8 cellular contexts compared by ENCODE assay signal in genomic region chr2:129877795-129878775, GRCh38.
A peak's percentile ranks its signal among the peaks of the same experiment; 100 is the strongest.
DNase-seq lines count a peak whose midpoint lies in the region; ATAC-seq and TF ChIP-seq lines count a peak whose summit lies in the region.

No MANE protein-coding gene starts in this region.

- POLR2A ChIA-PET in SK-N-SH (lab: Yijun Ruan, JAX): interaction anchor here (0.8 kb wide), 1 partner anchor 52 kb away, joined by 4 read pairs; no protein-coding TSS in a partner anchor

- H4K20me1 ChIP-seq in SK-N-SH (ENCODE audit: insufficient read depth): no peaks in the 10 kb centered on the region

- intact Hi-C loops in transverse colon (cut with DNase I; ENCODE audit: low total_unique reads): no loop called here

- H3K4me1 ChIP-seq in SK-N-SH (ENCODE audit: control insufficient read depth in 1 of 2, insufficient read depth in 2 of 2, low read depth in 1 of 2, low read length in 1 of 2): peaks cover 0 to 13% of the 10 kb centered on the region in 2 experiments; a peak in 1 of 4 replicates
- peaks cover 8% of the 10 kb centered on the region for H3K4me1 ChIP-seq in mononuclear cell (ENCODE audit: insufficient read depth, low read length)
- H3K4me1 ChIP-seq in transverse colon: peaks cover 0 to 11% (median 7%) of the 10 kb centered on the region in 4 donors

- no peak for TF ChIP-seq POLR2A in transverse colon (IDR thresholded peaks at IDR 0.05)

- CTCF ChIA-PET in SK-N-SH (lab: Yijun Ruan, JAX): interaction anchor here (0.7 to 1.5 kb wide), 3 partner anchors 22 to 51 kb away, joined by 3 to 11 read pairs (median 4); no protein-coding TSS in a partner anchor

- no peaks in the 10 kb centered on the region for H3K9me2 ChIP-seq in SK-N-SH

- TF ChIP-seq EP300 in SK-N-SH (IDR thresholded peaks at IDR 0.05; ENCODE audit: borderline replicate concordance in 1 of 2, low read depth in 1 of 2, low read length in 1 of 2) (no peak), transverse colon (IDR thresholded peaks at IDR 0.05; ENCODE audit: low read depth) (no peak)

- no peaks in the 10 kb centered on the region for H3K36me3 ChIP-seq in SK-N-SH (replicated peaks in 1 of 2; ENCODE audit: control insufficient read depth in 1 of 2, insufficient read depth in 2 of 2, low read length in 1 of 2)
- H3K36me3 ChIP-seq in transverse colon: no peaks in the 10 kb centered on the region

- in situ Hi-C loops in transverse colon (cut with MboI; ENCODE audit: low pct_ligation_motif_present in 1 of 4, low pct_unique_long_range_greater_than_20kb in 1 of 4, low sequenced_read_pairs in 3 of 4): no loop called here

- H2AFZ ChIP-seq in SK-N-SH (ENCODE audit: low read depth): peak overlapping the region; percentile 79; the same call in 1 of the 2 replicates

- TF ChIP-seq RAD21 in SK-N-SH (IDR thresholded peaks at IDR 0.05; ENCODE audit: low read length): no peak

- peak; percentile 62 for DNase-seq in activated effector memory CD4-positive, alpha-beta T cell treated with anti-CD3 and anti-CD28 coated beads, Interleukin-2, amount 50 U/mL, for 16 hours
- DNase-seq in activated effector memory CD4-positive, alpha-beta T cell treated with Interleukin-2 at 50 U/mL for 16 hours: no peak
- no peak for DNase-seq in SK-N-SH
- peak; percentile 54 for DNase-seq in epidermal melanocyte (ENCODE audit: insufficient read length, low spot score)
- no peak for DNase-seq in transverse colon

- no peaks in the 10 kb centered on the region for H3F3A ChIP-seq in SK-N-SH (replicated peaks; ENCODE audit: insufficient read depth)

- TF ChIP-seq CTCF in SK-N-SH (IDR thresholded peaks at IDR 0.05): no peak
- TF ChIP-seq CTCF in transverse colon (IDR thresholded peaks at IDR 0.05): no peak

- H3K79me2 ChIP-seq in SK-N-SH (ENCODE audit: insufficient read depth): no peaks in the 10 kb centered on the region

- 50% methylated on average over 29 of the region's 50 CpGs for WGBS in SK-N-SH (ENCODE audit: low lambda C conversion rate)
- 70 to 81% methylated on average over 14 to 36 of the region's 50 CpGs for WGBS in transverse colon (ENCODE audit: low coverage in 1 of 2), 2 donors

- peak overlapping the region in 1 of 2 experiments; percentile 71; a peak in 2 of 4 replicates for H3K27ac ChIP-seq in SK-N-SH (ENCODE audit: low read depth in 2 of 2, low read length in 1 of 2)
- peak overlapping the region; percentile 27 to 76 (median 66) for H3K27ac ChIP-seq in transverse colon

- H3K4me2 ChIP-seq in SK-N-SH: peak overlapping the region; percentile 78

- H3K27me3 ChIP-seq in SK-N-SH (ENCODE audit: insufficient read depth) (no peaks in the 10 kb centered on the region), mononuclear cell (ENCODE audit: insufficient read depth, low read length) (no peaks in the 10 kb centered on the region), transverse colon (no peaks in the 10 kb centered on the region)

- H3K9me3 ChIP-seq in SK-N-SH: no peaks in the 10 kb centered on the region
- H3K9me3 ChIP-seq in mononuclear cell (ENCODE audit: low read depth, low read length): no peaks in the 10 kb centered on the region
- no peaks in the 10 kb centered on the region for H3K9me3 ChIP-seq in transverse colon

- ATAC-seq in HG02943 (IDR thresholded peaks at IDR 0.05; ENCODE audit: low read depth, unreplicated experiment) (peak; percentile 42), HG03565 (IDR thresholded peaks at IDR 0.05; ENCODE audit: unreplicated experiment) (no peak)

- H3K4me3 ChIP-seq in SK-N-SH (ENCODE audit: low read depth in 2 of 2, low read length in 1 of 2): peak overlapping the region; percentile 52 to 57
- H3K4me3 ChIP-seq in mononuclear cell (ENCODE audit: low read length): peak overlapping the region; percentile 30
- H3K4me3 ChIP-seq in transverse colon: peak overlapping the region in 3 of 4 donors; percentile 31 to 86 (median 61)

- no peak overlapping the region for H3K9ac ChIP-seq in SK-N-SH

TF ChIP-seq in SK-N-SH, 30 proteins besides CTCF, POLR2A, EP300 and RAD21:
- no peak; the same call in 1 of the 2 replicates for TF ChIP-seq GABPA (IDR thresholded peaks at IDR 0.05; ENCODE audit: low read depth)
- no peak for TF ChIP-seq YY1 (IDR thresholded peaks at IDR 0.05; ENCODE audit: low read depth)
- no peak for TF ChIP-seq SMC3 (IDR thresholded peaks at IDR 0.05; ENCODE audit: low read depth, low read length)
- no peak for TF ChIP-seq USF1 (IDR thresholded peaks at IDR 0.05; ENCODE audit: borderline replicate concordance, low read depth)
- no peak for TF ChIP-seq USF2 (IDR thresholded peaks at IDR 0.05; ENCODE audit: borderline replicate concordance, low read depth, low read length)
- TF ChIP-seq RXRA (IDR thresholded peaks at IDR 0.05; ENCODE audit: borderline replicate concordance, low read depth): no peak
- no peak for TF ChIP-seq JUND (IDR thresholded peaks at IDR 0.05)
- TF ChIP-seq TEAD4 (IDR thresholded peaks at IDR 0.05; ENCODE audit: borderline replicate concordance, insufficient read depth): no peak
- TF ChIP-seq REST (IDR thresholded peaks at IDR 0.05; ENCODE audit: low read depth, low read length): no peak
- no peak for TF ChIP-seq FOXM1 (IDR thresholded peaks at IDR 0.05; ENCODE audit: low read depth)
- TF ChIP-seq MEF2A (IDR thresholded peaks at IDR 0.05; ENCODE audit: borderline replicate concordance, low read depth): no peak
- TF ChIP-seq MAX (IDR thresholded peaks at IDR 0.05; ENCODE audit: low read depth): no peak
- no peak for TF ChIP-seq IRF3 (IDR thresholded peaks at IDR 0.05; ENCODE audit: low read depth, low read length)

Comparison
In these comparisons a context has a peak if more than half of its experiments do, and no peak if none do; other contexts are left out.
1. DNase-seq: peak in activated effector memory CD4-positive, alpha-beta T cell treated with anti-CD3 and anti-CD28 coated beads, Interleukin-2, amount 50 U/mL, for 16 hours (single experiment) and epidermal melanocyte (single experiment); none in activated effector memory CD4-positive, alpha-beta T cell treated with Interleukin-2 at 50 U/mL for 16 hours (single experiment), SK-N-SH (single experiment) and transverse colon (single experiment).
2. Peak in every context shown above with its lines, with median percentiles within 50 percentile points of each other: H3K4me3 ChIP-seq.